In the genomic region with DNA sequence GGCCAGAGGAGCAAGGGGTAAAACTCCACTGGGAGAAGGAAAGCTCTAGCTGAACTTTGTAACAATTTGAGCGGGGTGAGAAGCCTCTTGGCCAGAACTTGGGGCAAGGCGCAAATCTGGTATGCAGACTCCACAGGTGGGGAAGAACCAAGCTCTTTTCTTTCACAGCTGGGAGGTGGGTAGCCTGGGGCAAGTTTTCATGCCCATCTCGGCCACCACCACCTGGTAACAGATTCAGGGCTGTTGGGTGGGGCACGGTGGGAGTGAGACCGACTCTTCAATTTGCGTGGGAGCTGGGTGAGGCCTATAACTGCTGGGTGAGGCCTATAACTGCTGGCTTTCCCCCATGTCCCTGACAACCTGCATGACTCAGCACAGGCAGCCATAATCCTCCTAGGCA, we compare ENCODE assay signal across 1 cellular context.
A peak's percentile ranks its signal among the peaks of the same experiment; 100 is the strongest.
TF ChIP-seq lines count a peak whose summit lies in the region.

No MANE protein-coding gene starts in this region.

TF ChIP-seq in HCT116, 20 proteins besides CTCF, POLR2A, EP300 and RAD21:
- TF ChIP-seq YY1 (IDR thresholded peaks at IDR 0.05; ENCODE audit: extremely low read depth, insufficient replicate concordance, low read depth, low read length) (no peak), ZFX (IDR thresholded peaks at IDR 0.05) (0 out of 2 replicates have a peak, but pooled peaks have one; percentile 15), SP1 (IDR thresholded peaks at IDR 0.05; ENCODE audit: low read depth) (no peak), ELF1 (IDR thresholded peaks at IDR 0.05; ENCODE audit: borderline replicate concordance, low read depth) (no peak)
